In genomic region chr16:77137045-77137444, GRCh38 we compare ENCODE assay signal across 17 cellular contexts. TPM values are rescaled to one million over a fixed set of nuclear protein-coding genes. Genes with fewer than 3 reads are reported as not detected.
A peak's percentile ranks its signal among the peaks of the same experiment; 100 is the strongest.
DNase-seq lines count a peak whose midpoint lies in the region; ATAC-seq lines count a peak whose summit lies in the region.
"Had no signal": no experiment of that assay in that cellular context is flagged by ENCODE, and none has a peak within 500 bp of the region (broad histone marks: within the 10 kb centered on the region; RNA-seq: fewer than 3 reads in every experiment).

No MANE protein-coding gene starts in this region.

- no peak overlapping the region for H4K91ac ChIP-seq in mesenchymal stem cell (ENCODE audit: low read length)

- no peak overlapping the region for H3K27ac ChIP-seq in mesenchymal stem cell (ENCODE audit: low read length, poor library complexity, severe bottlenecking)

- no peaks in the 10 kb centered on the region for H3K9me3 ChIP-seq in mesenchymal stem cell (ENCODE audit: control insufficient read depth, low read length)
- H3K9me3 ChIP-seq: HAP-1 had no signal

- no peak overlapping the region for H3K18ac ChIP-seq in mesenchymal stem cell (ENCODE audit: low read depth in 1 of 2, low read length in 2 of 2)

- 62% methylated on average over 3 of the region's 3 CpGs for WGBS in mesenchymal stem cell

- H3K27me3 ChIP-seq in mesenchymal stem cell (ENCODE audit: control insufficient read depth in 1 of 2, insufficient read depth in 1 of 2, low read length in 2 of 2), result no peaks in the 10 kb centered on the region

- H2AFZ ChIP-seq in mesenchymal stem cell (ENCODE audit: low read depth, low read length), result no peak overlapping the region
- H2AFZ ChIP-seq: GM23338 had no signal

- H3K4me1 ChIP-seq in mesenchymal stem cell (ENCODE audit: control insufficient read depth, insufficient read depth, low read depth, low read length), result no peaks in the 10 kb centered on the region
- H3K4me1 ChIP-seq: HAP-1 had no signal

- no peak overlapping the region for H4K8ac ChIP-seq in mesenchymal stem cell (ENCODE audit: low read length)

- H3K36me3 ChIP-seq in mesenchymal stem cell (ENCODE audit: control insufficient read depth in 1 of 2, insufficient read depth in 2 of 2, low read depth in 1 of 2, low read length in 2 of 2), result no peaks in the 10 kb centered on the region
- H3K36me3 ChIP-seq: HAP-1 had no signal

- H3K4me2 ChIP-seq in mesenchymal stem cell (ENCODE audit: low read length, poor library complexity, severe bottlenecking), result no peak overlapping the region
- H3K4me2 ChIP-seq: GM23338 had no signal

- H3K79me1 ChIP-seq in mesenchymal stem cell (replicated peaks; ENCODE audit: low read length, poor library complexity, severe bottlenecking), result no peaks in the 10 kb centered on the region

- DNase-seq in GDM1 (lab: John Stamatoyannopoulos, UW) (peak; percentile 0), NOMO-1 treated with DMSO at 0.1 percent for 48 hours (lab: John Stamatoyannopoulos, UW; ENCODE audit: unreplicated experiment) (peak; percentile 29), mesenchymal stem cell (peak; percentile 8), islet precursor cell (no peak)
- no peak for DNase-seq in activated T-cell treated with anti-CD3 and anti-CD28 coated beads, Interleukin-2, amount 50 U/mL, for 1 hour
- DNase-seq: 8988T; C1 segment of cervical spinal cord; Calu3; CD4-positive, alpha-beta memory T cell; COR-L47; DMS53; DMS79 treated with DMSO at 0.1 percent for 48 hours; HFFc6 had no signal

- H2AK5ac ChIP-seq in mesenchymal stem cell (ENCODE audit: low read length, severe bottlenecking), result no peak overlapping the region

- H3K23ac ChIP-seq in mesenchymal stem cell (ENCODE audit: low read length in 2 of 2), result no peak overlapping the region

- H2BK120ac ChIP-seq in mesenchymal stem cell (ENCODE audit: low read depth, low read length), result no peak overlapping the region

- no peak overlapping the region for H3K4me3 ChIP-seq in mesenchymal stem cell (ENCODE audit: insufficient read depth in 1 of 2, low read depth in 1 of 2, low read length in 2 of 2)
- H3K4me3 ChIP-seq: GM23338, HAP-1 had no signal

- H2BK12ac ChIP-seq in mesenchymal stem cell (ENCODE audit: low read length in 2 of 2), result no peak overlapping the region

- H2BK5ac ChIP-seq in mesenchymal stem cell (ENCODE audit: low read depth, low read length, poor library complexity, severe bottlenecking), result no peak overlapping the region

- H2BK15ac ChIP-seq in mesenchymal stem cell (ENCODE audit: low read depth, poor library complexity, severe bottlenecking), result no peak overlapping the region

- no peak overlapping the region for H3K9ac ChIP-seq in mesenchymal stem cell (ENCODE audit: low read length)

- H3K4ac ChIP-seq in mesenchymal stem cell (ENCODE audit: low read depth in 1 of 2, low read length in 2 of 2), result no peak overlapping the region

- H3K14ac ChIP-seq in mesenchymal stem cell (ENCODE audit: low read length in 2 of 2), result no peak overlapping the region

- ATAC-seq in HG02870 (IDR thresholded peaks at IDR 0.05; ENCODE audit: unreplicated experiment), result peak; percentile 75
- ATAC-seq in HG02763 (IDR thresholded peaks at IDR 0.05; ENCODE audit: unreplicated experiment), result no peak

RNA-seq across cellular contexts. Expression of gene MON1B, which starts 53.9 kb away (rescaled TPM):
- 18.6 TPM for polyA plus RNA-seq in mesenchymal stem cell (2013, experiment 1 of 2)
- polyA plus RNA-seq in mesenchymal stem cell (2013, experiment 2 of 2), result 17.0 TPM

Comparison
In these comparisons a context has a peak if more than half of its experiments do, and no peak if none do; other contexts are left out.
1. DNase-seq: peak in GDM1 (single experiment), NOMO-1 treated with DMSO at 0.1 percent for 48 hours (single experiment) and mesenchymal stem cell (single experiment); none in islet precursor cell (single experiment) and activated T-cell treated with anti-CD3 and anti-CD28 coated beads, Interleukin-2, amount 50 U/mL, for 1 hour (single experiment).